15 cellular contexts compared by ENCODE assay signal in genomic region chr9:129182122-129182521, GRCh38.
"Had no signal": no experiment of that assay in that cellular context is flagged by ENCODE, and none has a peak within 500 bp of the region (broad histone marks: within the 10 kb centered on the region; RNA-seq: fewer than 3 reads in every experiment).

No MANE protein-coding gene starts in this region.

- H3K9me3 Mint-ChIP-seq: activated T-cell treated with anti-CD3 and anti-CD28 coated beads, Interleukin-2, amount 50 U/mL, for 24 hours; nephron progenitor cell; stimulated activated naive CD8-positive, alpha-beta T cell treated with anti-CD3 and anti-CD28 coated beads, Interleukin-15, amount 100 ng/mL, for 72 hours had no signal

- H3K27me3 ChIP-seq: adrenal gland, upper lobe of right lung had no signal

- H3K27ac ChIP-seq: spleen, upper lobe of right lung, WERI-Rb-1 had no signal

- H3K9me3 ChIP-seq: adrenal gland, upper lobe of right lung had no signal

- H3K36me3 ChIP-seq: adrenal gland, spleen, upper lobe of right lung, WERI-Rb-1 had no signal

- ATAC-seq: sciatic nerve; stimulated activated naive CD8-positive, alpha-beta T cell treated with anti-CD3 and anti-CD28 coated beads, Interleukin-15, amount 100 ng/mL, for 72 hours had no signal

- FAIRE-seq: colon, endothelial cell of umbilical vein had no signal

- H3K4me3 ChIP-seq: adrenal gland, spleen, upper lobe of right lung had no signal

- H3K27ac Mint-ChIP-seq: activated T-cell treated with anti-CD3 and anti-CD28 coated beads, Interleukin-2, amount 50 U/mL, for 24 hours; nephron progenitor cell had no signal

- DNase-seq: activated CD4-positive, alpha-beta T cell treated with anti-CD3 and anti-CD28 coated beads, Interleukin-2, amount 50 U/mL, for 48 hours; activated naive CD4-positive, alpha-beta T cell treated with anti-CD3 and anti-CD28 coated beads, Interleukin-2, amount 50 U/mL, for 16 hours; activated T-cell treated with anti-CD3 and anti-CD28 coated beads, Interleukin-2, amount 50 U/mL, for 24 hours; caudate nucleus; hypothalamus; spleen; stimulated activated naive CD8-positive, alpha-beta T cell treated with anti-CD3 and anti-CD28 coated beads, Interleukin-15, amount 100 ng/mL, for 72 hours; T-helper 1 cell; upper lobe of right lung had no signal

- H3K4me3 Mint-ChIP-seq: activated T-cell treated with anti-CD3 and anti-CD28 coated beads, Interleukin-2, amount 50 U/mL, for 24 hours; nephron progenitor cell; stimulated activated naive CD8-positive, alpha-beta T cell treated with anti-CD3 and anti-CD28 coated beads, Interleukin-15, amount 100 ng/mL, for 72 hours had no signal
